9 cellular contexts compared by ENCODE assay signal in the genomic region with DNA sequence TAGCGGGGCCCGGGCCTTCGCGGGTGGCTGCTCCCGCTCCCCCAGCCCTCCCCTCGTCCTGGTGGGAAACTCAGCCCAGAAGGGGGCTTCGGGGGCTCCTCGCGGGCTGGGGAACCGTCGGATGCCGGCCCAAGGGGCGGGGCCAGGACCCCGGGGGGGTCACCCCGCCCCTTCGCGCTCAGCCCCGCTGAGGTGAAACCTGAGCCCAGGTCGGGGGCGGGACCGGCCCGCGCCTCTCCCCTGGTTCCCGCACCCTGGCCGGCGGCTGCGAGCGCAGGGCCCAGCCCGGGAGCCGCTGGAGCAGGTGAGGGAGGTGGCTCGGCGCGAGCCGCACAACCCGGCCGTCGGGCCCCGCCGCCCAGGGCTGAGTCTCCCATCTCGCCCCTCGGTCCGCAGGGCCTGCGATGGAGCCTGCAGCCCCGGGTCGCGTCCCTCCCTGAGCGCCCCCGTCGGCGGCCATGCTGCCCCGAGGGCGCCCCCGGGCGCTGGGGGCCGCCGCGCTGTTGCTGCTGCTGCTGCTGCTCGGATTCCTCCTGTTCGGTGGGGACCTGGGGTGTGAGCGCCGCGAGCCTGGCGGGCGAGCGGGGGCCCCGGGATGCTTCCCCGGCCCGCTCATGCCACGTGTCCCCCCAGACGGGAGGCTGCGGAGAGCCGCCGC. TPM values are rescaled to one million over a fixed set of nuclear protein-coding genes. Genes with fewer than 3 reads are reported as not detected.
A peak's percentile ranks its signal among the peaks of the same experiment; 100 is the strongest.
DNase-seq lines count a peak whose midpoint lies in the region; ATAC-seq, FAIRE-seq and TF ChIP-seq lines count a peak whose summit lies in the region.
"Had no signal": no experiment of that assay in that cellular context is flagged by ENCODE, and none has a peak within 500 bp of the region (broad histone marks: within the 10 kb centered on the region; RNA-seq: fewer than 3 reads in every experiment).

A gene (plus strand): TSS at position 232 of the 658 bp plus-strand sequence. CDS start 227 bp downstream, at position 459.

- H3K4me3 ChIP-seq in BE2C (ENCODE audit: low read depth, low read length) = peak within 1 kb of the TSS; percentile 29
- H3K4me3 ChIP-seq in HUES6 (ENCODE audit: low read depth, low read length) = peak within 1 kb of the TSS; percentile 71
- peak within 1 kb of the TSS; percentile 57 for H3K4me3 ChIP-seq in iPS-11a (ENCODE audit: low read depth, low read length)

- H3K9ac ChIP-seq in HUES6 (ENCODE audit: low read length) = peak within 1 kb of the TSS; percentile 74

- H3K9me3 Mint-ChIP-seq in activated CD8-positive, alpha-beta T cell treated with anti-CD3 and anti-CD28 coated beads for 36 hours = no peaks in the 10 kb centered on the region
- H3K9me3 Mint-ChIP-seq in stimulated activated effector memory CD8-positive, alpha-beta T cell treated with anti-CD3 and anti-CD28 coated beads, Interleukin-12 subunit alpha, Interleukin-12 subunit beta, amount 100 ng/mL, for 72 hours = no peaks in the 10 kb centered on the region
- H3K9me3 Mint-ChIP-seq: activated naive CD4-positive, alpha-beta T cell treated with anti-CD3 and anti-CD28 coated beads, Interleukin-2, amount 50 U/mL, for 72 hours had no signal

- POLR2A ChIA-PET in activated CD8-positive, alpha-beta T cell treated with anti-CD3 and anti-CD28 coated beads for 36 hours (lab: Charles Lee) = no interaction called here

- H3K27me3 ChIP-seq in BE2C (no peaks in the 10 kb centered on the region), HUES6 (ENCODE audit: control insufficient read depth, insufficient read depth, low read length) (peaks cover 42% of the 10 kb centered on the region)

- DNase-seq in BE2C = no peak
- DNase-seq in activated CD8-positive, alpha-beta T cell treated with anti-CD3 and anti-CD28 coated beads for 36 hours = no peak
- no peak for DNase-seq in stimulated activated effector memory CD8-positive, alpha-beta T cell treated with anti-CD3 and anti-CD28 coated beads, Interleukin-12 subunit alpha, Interleukin-12 subunit beta, amount 100 ng/mL, for 72 hours (ENCODE audit: low spot score in 2 of 2)
- no peak for DNase-seq in cerebellar cortex (ENCODE audit: low spot score)
- DNase-seq in GM19239 (ENCODE audit: insufficient read length, low spot score) = no peak

- intact Hi-C loops in activated CD8-positive, alpha-beta T cell treated with anti-CD3 and anti-CD28 coated beads for 36 hours (cut with micrococcal nuclease) = no loop called here

- peak within 1 kb of the TSS; percentile 75; the same call in 1 of the 2 replicates for H3K27ac ChIP-seq in HUES6 (ENCODE audit: low read depth, low read length)

- FAIRE-seq in GM19239 (lab: Jason Lieb, UNC) = no peak

- H3K36me3 Mint-ChIP-seq in activated CD8-positive, alpha-beta T cell treated with anti-CD3 and anti-CD28 coated beads for 36 hours (ENCODE audit: low read depth) = no peaks in the 10 kb centered on the region
- H3K36me3 Mint-ChIP-seq in stimulated activated effector memory CD8-positive, alpha-beta T cell treated with anti-CD3 and anti-CD28 coated beads, Interleukin-12 subunit alpha, Interleukin-12 subunit beta, amount 100 ng/mL, for 72 hours = peaks cover 12% of the 10 kb centered on the region
- H3K36me3 Mint-ChIP-seq: activated naive CD4-positive, alpha-beta T cell treated with anti-CD3 and anti-CD28 coated beads, Interleukin-2, amount 50 U/mL, for 72 hours had no signal

- TF ChIP-seq CTCF in BE2C (IDR thresholded peaks at IDR 0.05; ENCODE audit: low read depth, low read length) = no peak
- no peak for TF ChIP-seq CTCF in activated CD8-positive, alpha-beta T cell treated with anti-CD3 and anti-CD28 coated beads for 36 hours (IDR thresholded peaks at IDR 0.05)

- H3K4me1 Mint-ChIP-seq in activated CD8-positive, alpha-beta T cell treated with anti-CD3 and anti-CD28 coated beads for 36 hours (ENCODE audit: low read depth) = peaks cover 16% of the 10 kb centered on the region
- H3K4me1 Mint-ChIP-seq in stimulated activated effector memory CD8-positive, alpha-beta T cell treated with anti-CD3 and anti-CD28 coated beads, Interleukin-12 subunit alpha, Interleukin-12 subunit beta, amount 100 ng/mL, for 72 hours = peaks cover 63% of the 10 kb centered on the region

- no peak for ATAC-seq in activated CD8-positive, alpha-beta T cell treated with anti-CD3 and anti-CD28 coated beads for 36 hours
- no peak for ATAC-seq in stimulated activated effector memory CD8-positive, alpha-beta T cell treated with anti-CD3 and anti-CD28 coated beads, Interleukin-12 subunit alpha, Interleukin-12 subunit beta, amount 100 ng/mL, for 72 hours
- ATAC-seq in GM21367 (IDR thresholded peaks at IDR 0.05; ENCODE audit: unreplicated experiment) = no peak

- H3K36me3 ChIP-seq in BE2C (no peaks in the 10 kb centered on the region), HUES6 (ENCODE audit: control insufficient read depth, insufficient read depth, low read length) (peaks cover 17% of the 10 kb centered on the region)

- peak within 1 kb of the TSS; percentile 60 for H3K4me3 Mint-ChIP-seq in activated CD8-positive, alpha-beta T cell treated with anti-CD3 and anti-CD28 coated beads for 36 hours
- H3K4me3 Mint-ChIP-seq in stimulated activated effector memory CD8-positive, alpha-beta T cell treated with anti-CD3 and anti-CD28 coated beads, Interleukin-12 subunit alpha, Interleukin-12 subunit beta, amount 100 ng/mL, for 72 hours = peak within 1 kb of the TSS; percentile 72

- no peak within 1 kb of the TSS for H3K27ac Mint-ChIP-seq in activated CD8-positive, alpha-beta T cell treated with anti-CD3 and anti-CD28 coated beads for 36 hours
- peak within 1 kb of the TSS; percentile 68 for H3K27ac Mint-ChIP-seq in stimulated activated effector memory CD8-positive, alpha-beta T cell treated with anti-CD3 and anti-CD28 coated beads, Interleukin-12 subunit alpha, Interleukin-12 subunit beta, amount 100 ng/mL, for 72 hours

- H3K27me3 Mint-ChIP-seq in activated CD8-positive, alpha-beta T cell treated with anti-CD3 and anti-CD28 coated beads for 36 hours = peaks cover 5% of the 10 kb centered on the region

- H3K4me1 ChIP-seq in BE2C (no peaks in the 10 kb centered on the region), HUES6 (ENCODE audit: control insufficient read depth, insufficient read depth, low read length) (peaks cover 29% of the 10 kb centered on the region)

- no peaks in the 10 kb centered on the region for H3K9me3 ChIP-seq in BE2C
- H3K9me3 ChIP-seq in HUES6 (ENCODE audit: control insufficient read depth, insufficient read depth, low read depth, low read length) = no peaks in the 10 kb centered on the region

- CTCF ChIA-PET in activated CD8-positive, alpha-beta T cell treated with anti-CD3 and anti-CD28 coated beads for 36 hours (lab: Charles Lee) = interaction anchor here (0.7 to 1.2 kb wide), 3 partner anchors 10 to 392 kb away, joined by 3 read pairs; no protein-coding TSS in a partner anchor

RNA-seq across cellular contexts. Expression of the gene that starts here (rescaled TPM):
- not detected for polyA plus RNA-seq in BE2C (2012; ENCODE audit: insufficient read depth, insufficient read length, low read depth)
- total RNA-seq in activated CD8-positive, alpha-beta T cell treated with anti-CD3 and anti-CD28 coated beads for 36 hours = 1 to 10 TPM in 1 of 2 experiments, under 1 TPM in 1; 0.70 to 1.1 TPM
